In the genomic region with DNA sequence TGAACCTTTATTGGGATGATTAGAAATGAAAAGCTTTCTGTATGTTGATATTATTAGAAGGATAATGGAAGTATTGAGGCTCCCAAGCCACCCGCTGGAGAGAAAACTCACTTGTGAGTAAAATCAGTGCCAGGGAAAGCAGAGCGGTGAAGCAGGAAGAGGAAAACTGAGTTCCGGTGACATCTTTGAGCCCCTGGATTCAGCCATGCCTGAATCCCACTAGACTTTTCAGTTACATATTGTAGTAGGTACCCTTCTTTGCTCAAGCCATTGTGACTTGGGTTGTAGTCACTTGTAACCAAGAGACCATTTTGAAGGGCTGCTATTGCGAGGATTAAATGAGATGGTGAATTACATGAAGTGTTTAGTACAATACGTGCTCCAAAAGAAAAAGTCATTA, we compare ENCODE assay signal across 22 cellular contexts. TPM values are rescaled to one million over a fixed set of nuclear protein-coding genes. Genes with fewer than 3 reads are reported as not detected.
A peak's percentile ranks its signal among the peaks of the same experiment; 100 is the strongest.
DNase-seq lines count a peak whose midpoint lies in the region; ATAC-seq, FAIRE-seq and TF ChIP-seq lines count a peak whose summit lies in the region.
"Had no signal": no experiment of that assay in that cellular context is flagged by ENCODE, and none has a peak within 500 bp of the region (broad histone marks: within the 10 kb centered on the region; RNA-seq: fewer than 3 reads in every experiment).

No MANE protein-coding gene starts in this region.

- no peak overlapping the region for H3K4me2 ChIP-seq in HepG2 (ENCODE audit: low read depth, low read length)
- H3K4me2 ChIP-seq in OCI-LY7 (ENCODE audit: low read length) = no peak overlapping the region
- H3K4me2 ChIP-seq: A549, BLaER1 had no signal

- TF ChIP-seq POLR2A in HepG2 (IDR thresholded peaks at IDR 0.05; ENCODE audit: insufficient read depth in 1 of 2, low read depth in 2 of 2, low read length in 2 of 2) (no peak), right lobe of liver (IDR thresholded peaks at IDR 0.05) (no peak)

- H3K79me2 ChIP-seq in HepG2 (ENCODE audit: insufficient read depth, low read length) = no peaks in the 10 kb centered on the region
- no peaks in the 10 kb centered on the region for H3K79me2 ChIP-seq in OCI-LY7 (ENCODE audit: insufficient read depth, low read depth, low read length)

- POLR2A ChIA-PET in HepG2 (lab: Yijun Ruan, JAX) (no interaction called here), OCI-LY7 (lab: Charles Lee) (interaction anchor here (0.6 kb wide), 2 partner anchors 12 to 709 kb away, joined by 3 read pairs; no protein-coding TSS in a partner anchor)

- CTCF ChIA-PET in HepG2 (lab: Yijun Ruan, JAX; ENCODE audit: low intra/inter-chr PET ratio, low total read pairs) = no interaction called here
- CTCF ChIA-PET in OCI-LY7 (lab: Charles Lee; ENCODE audit: unreplicated experiment) = no interaction called here

- H3K9me2 ChIP-seq in OCI-LY7 (ENCODE audit: insufficient read depth, low read length) = no peaks in the 10 kb centered on the region

- no peak overlapping the region for H2AFZ ChIP-seq in HepG2 (ENCODE audit: low read length)
- no peak overlapping the region for H2AFZ ChIP-seq in OCI-LY7 (ENCODE audit: low read length)

- WGBS in HepG2 (ENCODE audit: low lambda C conversion rate) = 61% methylated on average over 5 of the region's 5 CpGs
- 95% methylated on average over 5 of the region's 5 CpGs for WGBS in right lobe of liver (ENCODE audit: insufficient coverage, low coverage, low lambda C conversion rate, missing lambda C conversion rate)

- no TSS peak for BruUV-seq in HepG2 (replicated peaks; lab: Mats Ljungman, UMichigan)
- no TSS peak for BruUV-seq in OCI-LY7 (replicated peaks; lab: Mats Ljungman, UMichigan)

- no peaks in the 10 kb centered on the region for H3K4me1 ChIP-seq in HepG2 (ENCODE audit: insufficient read depth, low read length)
- H3K4me1 ChIP-seq in right lobe of liver = no peaks in the 10 kb centered on the region
- H3K4me1 ChIP-seq in OCI-LY7 (ENCODE audit: insufficient read depth, low read length, poor library complexity, severe bottlenecking) = no peaks in the 10 kb centered on the region

- H3K27ac ChIP-seq in HepG2 (ENCODE audit: extremely low read length, insufficient read depth, low read length) (no peak overlapping the region), right lobe of liver (no peak overlapping the region), SK-N-MC (peak overlapping the region; percentile 98), OCI-LY7 (ENCODE audit: low read depth, low read length, poor library complexity, severe bottlenecking) (no peak overlapping the region)
- H3K27ac ChIP-seq: 22Rv1, A549, BLaER1 had no signal

- no peak for FAIRE-seq in HepG2 (lab: Jason Lieb, UNC)
- FAIRE-seq: A549, G401.6, GM12891, GM19239 had no signal

- TF ChIP-seq RAD21 in HepG2 (CRISPR knock-in tag; IDR thresholded peaks at IDR 0.05) = no peak

- H3K9me3 ChIP-seq in HepG2 (ENCODE audit: low read length) (no peaks in the 10 kb centered on the region), right lobe of liver (no peaks in the 10 kb centered on the region), SK-N-MC (ENCODE audit: low read depth, low read length) (no peaks in the 10 kb centered on the region; the same call in 1 of the 2 replicates), OCI-LY7 (ENCODE audit: low read length) (no peaks in the 10 kb centered on the region)
- H3K9me3 ChIP-seq: A549, BE2C, BLaER1 had no signal

- H3K36me3 ChIP-seq in HepG2 (replicated peaks in 1 of 2; ENCODE audit: control insufficient read depth in 1 of 2, insufficient read depth in 2 of 2, low read length in 2 of 2) = no peaks in the 10 kb centered on the region
- H3K36me3 ChIP-seq in right lobe of liver = no peaks in the 10 kb centered on the region
- H3K36me3 ChIP-seq in SK-N-MC (ENCODE audit: insufficient read depth, low read length) = no peaks in the 10 kb centered on the region
- no peaks in the 10 kb centered on the region for H3K36me3 ChIP-seq in OCI-LY7 (ENCODE audit: insufficient read depth, low read length)
- H3K36me3 ChIP-seq: BE2C, BLaER1 had no signal

- H3K27me3 ChIP-seq in HepG2 (ENCODE audit: control insufficient read depth in 1 of 2, insufficient read depth in 2 of 2, low read length in 2 of 2) (peaks cover 0 to 10% of the 10 kb centered on the region in 2 experiments; a peak in 2 of 5 replicates), right lobe of liver (no peaks in the 10 kb centered on the region)
- H3K27me3 ChIP-seq: BE2C, BLaER1 had no signal

- H3K4me3 ChIP-seq in HepG2 (replicated peaks in 1 of 3; ENCODE audit: insufficient read depth in 1 of 3, low read depth in 2 of 3, low read length in 3 of 3) (no peak overlapping the region), right lobe of liver (no peak overlapping the region), SK-N-MC (no peak overlapping the region), OCI-LY7 (ENCODE audit: low read depth, low read length, poor library complexity, severe bottlenecking) (no peak overlapping the region)
- H3K4me3 ChIP-seq: A549, BLaER1 had no signal

- no peak for TF ChIP-seq EP300 in HepG2 (IDR thresholded peaks at IDR 0.05; ENCODE audit: low read depth in 2 of 2, low read length in 2 of 2)
- TF ChIP-seq EP300 in HepG2 (CRISPR knock-in tag; IDR thresholded peaks at IDR 0.05; ENCODE audit: borderline replicate concordance) = no peak

- no peaks in the 10 kb centered on the region for H4K20me1 ChIP-seq in HepG2 (ENCODE audit: insufficient read depth, low read length)
- no peaks in the 10 kb centered on the region for H4K20me1 ChIP-seq in OCI-LY7 (ENCODE audit: insufficient read depth, low read length)
- H4K20me1 ChIP-seq: BLaER1 had no signal

- TF ChIP-seq CTCF in HepG2 (CRISPR knock-in tag; IDR thresholded peaks at IDR 0.05) (no peak), right lobe of liver (IDR thresholded peaks at IDR 0.05) (no peak), OCI-LY7 (conservative IDR thresholded peaks at IDR 0.05; ENCODE audit: low read length) (no peak)

- H3K9ac ChIP-seq in HepG2 (ENCODE audit: insufficient read depth, low read depth, low read length) (no peak overlapping the region), SK-N-MC (ENCODE audit: insufficient read length) (no peak overlapping the region)
- H3K9ac ChIP-seq: BLaER1 had no signal

- in situ Hi-C loops in HepG2 (cut with HindIII; ENCODE audit: extremely low pct_ligation_motif_present, low pct_unique_long_range_greater_than_20kb) = no loop called here

- ATAC-seq in HepG2 = no peak
- ATAC-seq in right lobe of liver = no peak
- ATAC-seq: A549 had no signal

- DNase-seq in HepG2 (ENCODE audit: low spot score) (no peak), right lobe of liver (no peak), SK-N-MC (ENCODE audit: low read depth, low spot score) (no peak), OCI-LY7 (ENCODE audit: low spot score) (no peak), DMS53 (lab: John Stamatoyannopoulos, UW) (no peak)
- DNase-seq: ACHN; C1 segment of cervical spinal cord; CD4-positive, alpha-beta memory T cell; CD4-positive, CD25-positive, alpha-beta regulatory T cell; CD8-positive, alpha-beta memory T cell; COR-L47; DMS 273 treated with DMSO at 0.1 percent for 48 hours; DMS153; DMS79 treated with DMSO at 0.1 percent for 48 hours; GF-D8 had no signal

- intact Hi-C loops in HepG2 (cut with micrococcal nuclease; ENCODE audit: unreplicated experiment) = no loop called here
- intact Hi-C loops in right lobe of liver (cut with DNase I) = no loop called here
- intact Hi-C loops in OCI-LY7 (cut with micrococcal nuclease; ENCODE audit: unreplicated experiment) = no loop called here

RNA-seq across cellular contexts. Expression of a gene that starts 42.7 kb away (rescaled TPM):
- 60.8 and 89.4 TPM in 2 replicates for total RNA-seq in HepG2 (2016; rRNA removed; fragmentation: Illumina TruSeq; extraction: Trizol)
- total RNA-seq in HepG2 (2016; cell fraction: cytosol; rRNA removed; fragmentation: Illumina TruSeq; extraction: Trizol; ENCODE audit: low read depth) = 12.9 and 14.8 TPM in 2 replicates
- total RNA-seq in HepG2 (2016; cell fraction: insoluble cytoplasmic fraction; rRNA removed; fragmentation: Illumina TruSeq; extraction: Trizol) = 57.7 and 87.7 TPM in 2 replicates
- 22.8 and 23.2 TPM in 2 replicates for total RNA-seq in HepG2 (2016; cell fraction: membrane; rRNA removed; fragmentation: Illumina TruSeq; extraction: Trizol)
- total RNA-seq in HepG2 (2016; cell fraction: nucleus; rRNA removed; fragmentation: Illumina TruSeq; extraction: Trizol) = 61.8 and 69.9 TPM in 2 replicates
- polyA plus RNA-seq in HepG2 (2011; rRNA removed) = 44.0 and 44.6 TPM in 2 replicates
- 26.6 and 34.6 TPM in 2 replicates for polyA plus RNA-seq in HepG2 (2011; cell fraction: cytosol; rRNA removed)
- 49.9 and 56.4 TPM in 2 replicates for polyA plus RNA-seq in HepG2 (2011; cell fraction: nucleus; rRNA removed)
- polyA plus RNA-seq in HepG2 (2012) = 42.2 and 43.8 TPM in 2 replicates
- 1.1 TPM in 2 replicates for polyA plus RNA-seq in HepG2 (2016; cell fraction: cytosol; fragmentation: Illumina TruSeq; extraction: Trizol; ENCODE audit: low read depth)
- polyA plus RNA-seq in HepG2 (2016; cell fraction: insoluble cytoplasmic fraction; fragmentation: Illumina TruSeq; extraction: Trizol; ENCODE audit: low read depth) = 38.0 and 39.6 TPM in 2 replicates
- polyA plus RNA-seq in HepG2 (2016; cell fraction: membrane; fragmentation: Illumina TruSeq; extraction: Trizol; ENCODE audit: low read depth) = 3.0 and 3.5 TPM in 2 replicates
- polyA plus RNA-seq in HepG2 (2016; cell fraction: nucleus; fragmentation: Illumina TruSeq; extraction: Trizol; ENCODE audit: insufficient read depth, low read depth) = 60.6 and 68.6 TPM in 2 replicates
- polyA minus RNA-seq in HepG2 (2011; rRNA and poly(A)+ RNA removed; ENCODE audit: low replicate concordance) = 69.3 and 130 TPM in 2 replicates
- 69.6 and 83.1 TPM in 2 replicates for polyA minus RNA-seq in HepG2 (2011; cell fraction: cytosol; rRNA and poly(A)+ RNA removed)
- 96.2 and 117 TPM in 2 replicates for polyA minus RNA-seq in HepG2 (2011; cell fraction: nucleus; rRNA and poly(A)+ RNA removed)
- 10 to 100 TPM; 23.4 to 30.0 (median 26.9) TPM for total RNA-seq in right lobe of liver
- 18.4 and 23.4 TPM in 2 replicates for total RNA-seq in OCI-LY7 (2014; rRNA removed; shearing (Covaris generic))
- 40.3 and 42.1 TPM in 2 replicates for total RNA-seq in OCI-LY7 (2022)

RNA-seq across cellular contexts. Expression of a gene that starts 51.0 kb away (rescaled TPM):
- 0.02 and 0.06 TPM in 2 replicates for total RNA-seq in HepG2 (2016; rRNA removed; fragmentation: Illumina TruSeq; extraction: Trizol)
- under 0.01 TPM in 1 of 2 replicates, not detected in the other for total RNA-seq in HepG2 (2016; cell fraction: cytosol; rRNA removed; fragmentation: Illumina TruSeq; extraction: Trizol; ENCODE audit: low read depth)
- 0.02 TPM in 1 of 2 replicates, not detected in the other for total RNA-seq in HepG2 (2016; cell fraction: insoluble cytoplasmic fraction; rRNA removed; fragmentation: Illumina TruSeq; extraction: Trizol)
- total RNA-seq in HepG2 (2016; cell fraction: membrane; rRNA removed; fragmentation: Illumina TruSeq; extraction: Trizol) = 0.03 and 0.56 TPM in 2 replicates
- total RNA-seq in HepG2 (2016; cell fraction: nucleus; rRNA removed; fragmentation: Illumina TruSeq; extraction: Trizol) = not detected in 2 replicates
- polyA plus RNA-seq in HepG2 (2011; rRNA removed) = 0.04 and 0.05 TPM in 2 replicates
- 0.03 and 0.07 TPM in 2 replicates for polyA plus RNA-seq in HepG2 (2011; cell fraction: cytosol; rRNA removed)
- 0.17 and 0.19 TPM in 2 replicates for polyA plus RNA-seq in HepG2 (2011; cell fraction: nucleus; rRNA removed)
- polyA plus RNA-seq in HepG2 (2012) = 0.03 and 0.05 TPM in 2 replicates
- 0.02 TPM in 1 of 2 replicates, not detected in the other for polyA plus RNA-seq in HepG2 (2016; cell fraction: cytosol; fragmentation: Illumina TruSeq; extraction: Trizol; ENCODE audit: low read depth)
- polyA plus RNA-seq in HepG2 (2016; cell fraction: insoluble cytoplasmic fraction; fragmentation: Illumina TruSeq; extraction: Trizol; ENCODE audit: low read depth) = not detected in 2 replicates
- polyA plus RNA-seq in HepG2 (2016; cell fraction: membrane; fragmentation: Illumina TruSeq; extraction: Trizol; ENCODE audit: low read depth) = not detected in 2 replicates
- polyA plus RNA-seq in HepG2 (2016; cell fraction: nucleus; fragmentation: Illumina TruSeq; extraction: Trizol; ENCODE audit: insufficient read depth, low read depth) = not detected in 2 replicates
- 0.08 and 15.2 TPM in 2 replicates for polyA minus RNA-seq in HepG2 (2011; rRNA and poly(A)+ RNA removed; ENCODE audit: low replicate concordance)
- 0.20 and 0.44 TPM in 2 replicates for polyA minus RNA-seq in HepG2 (2011; cell fraction: cytosol; rRNA and poly(A)+ RNA removed)
- polyA minus RNA-seq in HepG2 (2011; cell fraction: nucleus; rRNA and poly(A)+ RNA removed) = 0.12 and 0.13 TPM in 2 replicates
- total RNA-seq in right lobe of liver = 10 to 100 TPM in 2 of 6 experiments, 1 to 10 TPM in 4; 4.4 to 11.1 (median 8.7) TPM
- 20.2 and 25.3 TPM in 2 replicates for total RNA-seq in OCI-LY7 (2014; rRNA removed; shearing (Covaris generic))
- total RNA-seq in OCI-LY7 (2022) = 20.7 and 24.7 TPM in 2 replicates
